Comparison of ENCODE assay signal across 8 cellular contexts in genomic region chr17:76738468-76738850, GRCh38. TPM values are rescaled to one million over a fixed set of nuclear protein-coding genes. Genes with fewer than 3 reads are reported as not detected.
DNase-seq lines count a peak whose midpoint lies in the region; ATAC-seq and TF ChIP-seq lines count a peak whose summit lies in the region.

No MANE protein-coding gene starts in this region.

- intact Hi-C loops in esophagus squamous epithelium (cut with DNase I) (no loop called here), sigmoid colon (cut with DNase I) (loop anchor here (5.0 kb wide), 1 partner anchor 404 kb away; the partner anchor contains the start of gene SEC14L1)

- H3K4me1 ChIP-seq in GM23338 (ENCODE audit: insufficient read depth): peaks cover 12% of the 10 kb centered on the region; the same call in 1 of the 2 replicates
- peaks cover 21 to 55% (median 40%) of the 10 kb centered on the region in 3 donors for H3K4me1 ChIP-seq in esophagus squamous epithelium
- H3K4me1 ChIP-seq in sigmoid colon: peaks cover 0 to 60% (median 53%) of the 10 kb centered on the region in 4 donors

- H2AFZ ChIP-seq in GM23338: peak overlapping the region; percentile 73; the same call in 1 of the 2 replicates

- H3K79me2 ChIP-seq in GM23338 (replicated peaks; ENCODE audit: insufficient read depth): peaks cover 51% of the 10 kb centered on the region

- H3K4me3 Mint-ChIP-seq in GM23338: peak overlapping the region; percentile 99

- H3K27me3 ChIP-seq in GM23338 (ENCODE audit: insufficient read depth): no peaks in the 10 kb centered on the region
- H3K27me3 ChIP-seq in esophagus squamous epithelium: no peaks in the 10 kb centered on the region
- no peaks in the 10 kb centered on the region for H3K27me3 ChIP-seq in sigmoid colon

- ATAC-seq in GM23338 (no peak), HG03139 (IDR thresholded peaks at IDR 0.05; ENCODE audit: unreplicated experiment) (no peak)

- WGBS in esophagus squamous epithelium, 2 donors: 2 to 3% methylated on average over 7 of the region's 7 CpGs
- WGBS in sigmoid colon, 2 donors: 3% methylated on average over 7 of the region's 7 CpGs

- peak overlapping the region; percentile 88 for H3K4me2 ChIP-seq in GM23338

- H4K20me1 ChIP-seq in GM23338 (replicated peaks; ENCODE audit: insufficient read depth): peaks cover 24% of the 10 kb centered on the region

- H3K9me3 ChIP-seq in esophagus squamous epithelium (no peaks in the 10 kb centered on the region), sigmoid colon (no peaks in the 10 kb centered on the region)

- H3K4me3 ChIP-seq in GM23338 (peak overlapping the region; percentile 93), esophagus squamous epithelium (peak overlapping the region; percentile 72 to 98 (median 90)), sigmoid colon (peak overlapping the region; percentile 60 to 97 (median 91))

- peaks cover 19% of the 10 kb centered on the region for H3K27me3 Mint-ChIP-seq in GM23338 (ENCODE audit: insufficient read depth, low read depth, poor library complexity)

- no peaks in the 10 kb centered on the region for H3K9me2 ChIP-seq in GM23338 (ENCODE audit: insufficient read depth)

- peak overlapping the region; percentile 68; the same call in 1 of the 2 replicates for H3K27ac ChIP-seq in GM23338 (ENCODE audit: low read depth)
- peak overlapping the region; percentile 97 to 100 (median 99) for H3K27ac ChIP-seq in esophagus squamous epithelium
- H3K27ac ChIP-seq in sigmoid colon: peak overlapping the region; percentile 98 to 99 (median 98)

- H3K36me3 ChIP-seq in GM23338 (ENCODE audit: insufficient read depth): peaks cover 26% of the 10 kb centered on the region
- peaks cover 0 to 48% (median 11%) of the 10 kb centered on the region in 3 donors for H3K36me3 ChIP-seq in esophagus squamous epithelium
- peaks cover 1 to 46% (median 11%) of the 10 kb centered on the region in 4 donors for H3K36me3 ChIP-seq in sigmoid colon

- DNase-seq in GM23338 (ENCODE audit: low spot score) (no peak), SK-N-DZ (ENCODE audit: low spot score) (peak; percentile 65), esophagus squamous epithelium (lab: John Stamatoyannopoulos, UW) (no peak), sigmoid colon (peak; percentile 33), SKM-1 treated with dmso at 0.1 percent for 144 hours (lab: John Stamatoyannopoulos, UW; ENCODE audit: unreplicated experiment) (no peak)
- DNase-seq in activated CD4-positive, alpha-beta T cell treated with anti-CD3 and anti-CD28 coated beads for 48 hours: no peak
- no peak for DNase-seq in stimulated activated CD4-positive, alpha-beta T cell treated with anti-CD3 and anti-CD28 coated beads, Interleukin-2, amount 100 ng/mL, for 24 hours

- peaks cover 22% of the 10 kb centered on the region for H3K4me1 Mint-ChIP-seq in GM23338

- TF ChIP-seq CTCF in GM23338 (conservative IDR thresholded peaks at IDR 0.05; ENCODE audit: low read depth in 2 of 2) (no peak), esophagus squamous epithelium (IDR thresholded peaks at IDR 0.05) (no peak), sigmoid colon (IDR thresholded peaks at IDR 0.05) (no peak)

- H3K27ac Mint-ChIP-seq in GM23338: peak overlapping the region; percentile 90

- H3F3A ChIP-seq in GM23338 (replicated peaks; ENCODE audit: low read depth): peaks cover 25% of the 10 kb centered on the region

- peaks cover 9% of the 10 kb centered on the region; the same call in 2 of the 3 replicates for H3K9me3 Mint-ChIP-seq in GM23338

- no peak for TF ChIP-seq POLR2A in esophagus squamous epithelium (IDR thresholded peaks at IDR 0.05)
- TF ChIP-seq POLR2A in sigmoid colon (IDR thresholded peaks at IDR 0.05): no peak

- no peak for TF ChIP-seq EP300 in sigmoid colon (IDR thresholded peaks at IDR 0.05)

- H3K36me3 Mint-ChIP-seq in GM23338 (ENCODE audit: low read depth): peaks cover 49% of the 10 kb centered on the region

RNA-seq across cellular contexts. Expression of gene MFSD11, which starts 0.5 kb away (rescaled TPM):
- total RNA-seq in GM23338 (2014; rRNA removed; shearing (Covaris generic)): 25.5 and 35.3 TPM in 2 replicates
- 9.3 and 10.2 TPM in 2 replicates for polyA plus RNA-seq in GM23338 (2016; fragmentation: Nextera tagmentation; extraction: Ambion mirVana)
- polyA plus RNA-seq in SK-N-DZ (2014; cell fraction: cytosol; rRNA removed): 33.1 and 35.2 TPM in 2 replicates
- 48.5 and 64.6 TPM in 2 replicates for polyA plus RNA-seq in SK-N-DZ (2014; cell fraction: nucleus; rRNA removed)
- total RNA-seq in esophagus squamous epithelium: 10 to 100 TPM; 24.2 to 31.0 (median 28.1) TPM
- 10 to 100 TPM; 27.5 to 46.2 (median 41.7) TPM for total RNA-seq in sigmoid colon
- 10 to 100 TPM in 1 of 3 donors, 1 to 10 TPM in 2; 6.6 to 22.1 (median 6.9) TPM for polyA plus RNA-seq in sigmoid colon

RNA-seq across cellular contexts. Expression of gene SRSF2, which starts 1.3 kb away (rescaled TPM):
- total RNA-seq in GM23338 (2014; rRNA removed; shearing (Covaris generic)): 524 and 547 TPM in 2 replicates
- polyA plus RNA-seq in GM23338 (2016; fragmentation: Nextera tagmentation; extraction: Ambion mirVana): 305 and 317 TPM in 2 replicates
- 618 and 705 TPM in 2 replicates for polyA plus RNA-seq in SK-N-DZ (2014; cell fraction: cytosol; rRNA removed)
- 1,335 and 1,788 TPM in 2 replicates for polyA plus RNA-seq in SK-N-DZ (2014; cell fraction: nucleus; rRNA removed)
- 100 to 1,000 TPM; 203 to 286 (median 233) TPM for total RNA-seq in esophagus squamous epithelium
- 100 to 1,000 TPM; 123 to 229 (median 129) TPM for total RNA-seq in sigmoid colon
- polyA plus RNA-seq in sigmoid colon: 100 to 1,000 TPM in 2 of 3 donors, 10 to 100 TPM in 1; 87.9 to 187 (median 107) TPM

RNA-seq across cellular contexts. Expression of gene METTL23, which starts 11.8 kb away (rescaled TPM):
- 41.6 and 43.2 TPM in 2 replicates for total RNA-seq in GM23338 (2014; rRNA removed; shearing (Covaris generic))
- polyA plus RNA-seq in GM23338 (2016; fragmentation: Nextera tagmentation; extraction: Ambion mirVana): 51.6 and 55.9 TPM in 2 replicates
- 54.4 and 64.0 TPM in 2 replicates for polyA plus RNA-seq in SK-N-DZ (2014; cell fraction: cytosol; rRNA removed)
- polyA plus RNA-seq in SK-N-DZ (2014; cell fraction: nucleus; rRNA removed): 69.4 and 78.4 TPM in 2 replicates
- 10 to 100 TPM; 14.6 to 33.0 (median 24.7) TPM for total RNA-seq in esophagus squamous epithelium
- total RNA-seq in sigmoid colon: 10 to 100 TPM; 13.6 to 32.5 (median 20.8) TPM
- 10 to 100 TPM; 25.7 to 34.8 (median 33.6) TPM for polyA plus RNA-seq in sigmoid colon

RNA-seq across cellular contexts. Expression of gene JMJD6, which starts 12.1 kb away (rescaled TPM):
- 11.3 and 12.8 TPM in 2 replicates for total RNA-seq in GM23338 (2014; rRNA removed; shearing (Covaris generic))
- polyA plus RNA-seq in GM23338 (2016; fragmentation: Nextera tagmentation; extraction: Ambion mirVana): 11.4 and 12.7 TPM in 2 replicates
- polyA plus RNA-seq in SK-N-DZ (2014; cell fraction: cytosol; rRNA removed): 31.5 and 37.4 TPM in 2 replicates
- 28.4 and 34.2 TPM in 2 replicates for polyA plus RNA-seq in SK-N-DZ (2014; cell fraction: nucleus; rRNA removed)
- total RNA-seq in esophagus squamous epithelium: 10 to 100 TPM; 13.0 to 17.2 (median 16.7) TPM
- 10 to 100 TPM; 21.3 to 37.3 (median 28.9) TPM for total RNA-seq in sigmoid colon
- 10 to 100 TPM; 24.0 to 28.9 (median 24.8) TPM for polyA plus RNA-seq in sigmoid colon

RNA-seq across cellular contexts. Expression of gene MXRA7, which starts 27.7 kb away (rescaled TPM):
- total RNA-seq in GM23338 (2014; rRNA removed; shearing (Covaris generic)): 29.2 and 46.6 TPM in 2 replicates
- polyA plus RNA-seq in GM23338 (2016; fragmentation: Nextera tagmentation; extraction: Ambion mirVana) (11.4 and 12.1 TPM in 2 replicates), sigmoid colon (100 to 1,000 TPM in 1 of 3 donors, 10 to 100 TPM in 1, 1 to 10 TPM in 1; 8.3 to 109 (median 35.3) TPM)
- polyA plus RNA-seq in SK-N-DZ (2014; cell fraction: cytosol; rRNA removed): 164 and 175 TPM in 2 replicates
- polyA plus RNA-seq in SK-N-DZ (2014; cell fraction: nucleus; rRNA removed): 91.7 and 100 TPM in 2 replicates
- total RNA-seq in esophagus squamous epithelium (100 to 1,000 TPM in 1 of 4 donors, 10 to 100 TPM in 3; 11.0 to 116 (median 39.2) TPM), sigmoid colon (100 to 1,000 TPM; 327 to 428 (median 348) TPM)

Comparison
In these comparisons a context has a peak if more than half of its experiments do, and no peak if none do; other contexts are left out.
1. DNase-seq: peak in SK-N-DZ (single experiment) and sigmoid colon (single experiment); none in GM23338 (single experiment), esophagus squamous epithelium (single experiment), activated CD4-positive, alpha-beta T cell treated with anti-CD3 and anti-CD28 coated beads for 48 hours (single experiment), SKM-1 treated with dmso at 0.1 percent for 144 hours (single experiment) and stimulated activated CD4-positive, alpha-beta T cell treated with anti-CD3 and anti-CD28 coated beads, Interleukin-2, amount 100 ng/mL, for 24 hours (0 of 2).
2. Peak in every context shown above with its lines, with median percentiles within 50 percentile points of each other: H3K27ac ChIP-seq and H3K4me3 ChIP-seq.